In genomic region chr1:94481473-94481933, GRCh38 we compare ENCODE assay signal across 8 cellular contexts.
A peak's percentile ranks its signal among the peaks of the same experiment; 100 is the strongest.
DNase-seq lines count a peak whose midpoint lies in the region; TF ChIP-seq lines count a peak whose summit lies in the region.

No MANE protein-coding gene starts in this region.

- no peak for TF ChIP-seq CTCF in HEK293 (tag by site-specific recombination; IDR thresholded peaks at IDR 0.05)
- TF ChIP-seq CTCF in astrocyte of the cerebellum (IDR thresholded peaks at IDR 0.05; ENCODE audit: low read depth, low read length, missing control alignments), result peak; percentile 88

- H3K36me3 ChIP-seq in HEK293 (ENCODE audit: control insufficient read depth in 2 of 2, insufficient read depth in 1 of 2, low read length in 2 of 2), result peaks cover 0 to 27% of the 10 kb centered on the region in 2 experiments; a peak in 2 of 3 replicates
- H3K36me3 ChIP-seq in MG63, result peaks cover 24% of the 10 kb centered on the region
- peaks cover 12% of the 10 kb centered on the region for H3K36me3 ChIP-seq in SJSA1

- in situ Hi-C loops in astrocyte of the cerebellum (cut with HindIII; ENCODE audit: low sequenced_read_pairs), result no loop called here

- no peaks in the 10 kb centered on the region for H3K4me1 ChIP-seq in HEK293 (ENCODE audit: control insufficient read depth, insufficient read depth, low read length)
- H3K4me1 ChIP-seq in SJSA1 (replicated peaks), result no peaks in the 10 kb centered on the region; the same call in 1 of the 2 replicates

- DNase-seq in activated CD4-positive, alpha-beta T cell treated with anti-CD3 and anti-CD28 coated beads for 1 hour, result peak; percentile 8
- DNase-seq in activated CD4-positive, alpha-beta T cell treated with anti-CD3 and anti-CD28 coated beads, Interleukin-2, amount 50 U/mL, for 4 hours, result no peak
- DNase-seq in MG63 (peak; percentile 31), SJSA1 (ENCODE audit: low read depth in 1 of 2, low spot score in 2 of 2) (peak; percentile 54 to 58), astrocyte of the cerebellum (ENCODE audit: low read depth) (peak; percentile 46), hippocampal formation (lab: John Stamatoyannopoulos, UW) (peak; percentile 6 to 67), skeletal muscle cell (ENCODE audit: low read depth) (peak; percentile 32)

- CTCF ChIA-PET in HEK293 (lab: Yijun Ruan, JAX), result interaction anchor here (0.5 to 4.1 kb wide), 25 partner anchors 10 to 1173 kb away, joined by 3 to 43 read pairs (median 4); no protein-coding TSS in a partner anchor

- POLR2A ChIA-PET in HEK293 (lab: Yijun Ruan, JAX), result no interaction called here

- H3K27ac ChIP-seq in HEK293 (ENCODE audit: extremely low read depth, low read depth, low read length), result no peak overlapping the region
- no peak overlapping the region for H3K27ac ChIP-seq in SJSA1

- H3K4me3 ChIP-seq in HEK293 (ENCODE audit: low read depth, low read length) (no peak overlapping the region), MG63 (no peak overlapping the region), SJSA1 (no peak overlapping the region), astrocyte of the cerebellum (ENCODE audit: low read depth, low read length) (no peak overlapping the region), skeletal muscle cell (ENCODE audit: low read depth, low read length) (no peak overlapping the region)

- H3K27me3 ChIP-seq in MG63, result no peaks in the 10 kb centered on the region
- H3K27me3 ChIP-seq in SJSA1 (replicated peaks), result no peaks in the 10 kb centered on the region

- H3K9me3 ChIP-seq in HEK293 (ENCODE audit: control insufficient read depth, insufficient read depth, low read depth, low read length) (no peaks in the 10 kb centered on the region), MG63 (no peaks in the 10 kb centered on the region), SJSA1 (replicated peaks) (no peaks in the 10 kb centered on the region)

TF ChIP-seq in HEK293, 187 proteins besides CTCF, POLR2A, EP300 and RAD21:
- TF ChIP-seq KLF9 (tag by site-specific recombination; IDR thresholded peaks at IDR 0.05; ENCODE audit: low read depth) (no peak), ZBTB17 (tag by site-specific recombination; IDR thresholded peaks at IDR 0.05) (peak; percentile 36; the same call in 1 of the 2 replicates), PRDM1 (tag by site-specific recombination; IDR thresholded peaks at IDR 0.05) (peak; percentile 59), FEZF1 (tag by site-specific recombination; IDR thresholded peaks at IDR 0.05) (0 out of 2 replicates have a peak, but pooled peaks have one; percentile 6), TCF7L2 (IDR thresholded peaks at IDR 0.05; ENCODE audit: borderline replicate concordance, low read depth, low read length) (no peak), ZNF654 (tag by site-specific recombination; IDR thresholded peaks at IDR 0.05; ENCODE audit: low read depth) (peak; percentile 47), ZNF391 (tag by site-specific recombination; IDR thresholded peaks at IDR 0.05; ENCODE audit: borderline replicate concordance, low read depth) (no peak), ZFP41 (tag by site-specific recombination; IDR thresholded peaks at IDR 0.05; ENCODE audit: borderline replicate concordance) (no peak), PBX3 (CRISPR knock-in tag; IDR thresholded peaks at IDR 0.05) (no peak)

Comparison
In these comparisons a context has a peak if more than half of its experiments do, and no peak if none do; other contexts are left out.
1. DNase-seq: peak in activated CD4-positive, alpha-beta T cell treated with anti-CD3 and anti-CD28 coated beads for 1 hour (single experiment), MG63 (single experiment), SJSA1 (2 of 2), astrocyte of the cerebellum (single experiment), hippocampal formation (2 of 2) and skeletal muscle cell (single experiment); none in activated CD4-positive, alpha-beta T cell treated with anti-CD3 and anti-CD28 coated beads, Interleukin-2, amount 50 U/mL, for 4 hours (0 of 2).